In the genomic region with DNA sequence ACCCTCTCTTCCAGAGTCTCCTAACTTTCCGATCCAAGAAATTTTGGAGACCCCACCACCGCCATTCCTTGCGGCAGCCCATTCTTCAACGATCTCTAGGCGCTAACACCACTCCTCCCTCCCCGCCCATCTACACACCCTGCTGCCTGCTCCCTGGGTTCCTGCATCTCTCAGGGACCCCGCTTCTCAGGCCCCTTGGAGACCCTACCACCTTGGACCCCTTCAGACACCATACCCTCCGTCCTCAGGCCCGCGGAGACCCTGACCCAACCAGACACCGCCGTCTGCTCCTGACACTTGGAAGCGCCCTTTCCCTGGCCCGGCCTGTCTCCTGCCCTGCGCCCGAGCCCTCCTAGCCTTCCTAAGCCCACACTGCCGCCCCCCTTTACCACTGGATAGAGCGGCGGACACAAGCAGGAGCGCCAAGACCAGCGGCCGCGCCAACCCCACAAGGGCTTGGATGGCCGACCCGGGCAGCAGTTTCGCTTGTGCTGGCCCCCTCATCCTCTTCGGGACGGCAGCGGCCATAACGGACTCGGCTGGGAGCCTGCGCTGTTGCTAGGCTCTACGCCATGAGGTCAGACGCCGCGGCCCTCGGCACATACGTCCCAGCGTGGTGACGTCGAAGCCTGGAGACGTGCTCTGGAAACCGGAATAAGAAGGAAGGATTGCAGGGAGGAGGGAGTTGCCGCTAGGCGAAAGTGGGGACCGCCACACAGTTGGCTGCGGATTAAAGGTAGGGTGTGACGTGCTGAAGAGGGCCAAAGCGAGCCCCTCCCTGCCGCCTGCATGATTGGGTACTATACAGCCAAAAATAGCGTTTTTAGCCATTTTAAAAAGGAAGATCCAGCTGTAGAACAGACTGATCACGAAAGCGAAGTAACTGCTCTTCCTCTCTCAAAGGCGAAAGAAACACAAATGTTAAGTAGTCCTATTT, we compare ENCODE assay signal across 1 cellular context.
TF ChIP-seq lines count a peak whose summit lies in the region.

TSS of gene C5orf15 (minus strand) at position 569 of the 937 bp plus-strand sequence. CDS start at position 528, 41 bp downstream.

TF ChIP-seq in HepG2, 621 proteins besides CTCF, POLR2A, EP300 and RAD21 (continued from another document and continues in another):
- 0 out of 2 replicates have a peak, but pooled peaks have one; percentile 24 for TF ChIP-seq HMG20A (CRISPR knock-in tag; IDR thresholded peaks at IDR 0.05; ENCODE audit: borderline replicate concordance)
- peak; percentile 75; the same call in 1 of the 2 replicates for TF ChIP-seq ZNF710 (CRISPR knock-in tag; IDR thresholded peaks at IDR 0.05; ENCODE audit: borderline replicate concordance)
- TF ChIP-seq ZNF816 (CRISPR knock-in tag; IDR thresholded peaks at IDR 0.05; ENCODE audit: borderline replicate concordance), result no peak; the same call in 1 of the 2 replicates
- TF ChIP-seq ZNF530 (CRISPR knock-in tag; IDR thresholded peaks at IDR 0.05; ENCODE audit: low read depth), result no peak
- peak; percentile 59 for TF ChIP-seq ZNF746 (CRISPR knock-in tag; IDR thresholded peaks at IDR 0.05)
- TF ChIP-seq ZMYM4 (CRISPR knock-in tag; IDR thresholded peaks at IDR 0.05), result peak; percentile 81
- 0 out of 2 replicates have a peak, but pooled peaks have one; percentile 32 for TF ChIP-seq ZNF235 (CRISPR knock-in tag; IDR thresholded peaks at IDR 0.05; ENCODE audit: borderline replicate concordance)
- no peak for TF ChIP-seq SIX1 (CRISPR knock-in tag; IDR thresholded peaks at IDR 0.05; ENCODE audit: borderline replicate concordance)
- no peak; the same call in 1 of the 2 replicates for TF ChIP-seq RFXANK (CRISPR knock-in tag; IDR thresholded peaks at IDR 0.05)
- TF ChIP-seq NFYB (CRISPR knock-in tag; IDR thresholded peaks at IDR 0.05), result peak; percentile 56
- TF ChIP-seq SMAD1 (CRISPR knock-in tag; IDR thresholded peaks at IDR 0.05; ENCODE audit: borderline replicate concordance, low read depth), result peak; percentile 92; the same call in 1 of the 2 replicates
- TF ChIP-seq ATF3 (CRISPR knock-in tag; IDR thresholded peaks at IDR 0.05), result peak; percentile 55
- peak; percentile 89 for TF ChIP-seq DR1 (CRISPR knock-in tag; IDR thresholded peaks at IDR 0.05)
- TF ChIP-seq ZNF674 (CRISPR knock-in tag; IDR thresholded peaks at IDR 0.05; ENCODE audit: low read depth), result no peak
- no peak for TF ChIP-seq PAWR (CRISPR knock-in tag; IDR thresholded peaks at IDR 0.05; ENCODE audit: borderline replicate concordance)
- TF ChIP-seq ZNF407 (CRISPR knock-in tag; IDR thresholded peaks at IDR 0.05; ENCODE audit: not compliant biosample characterization), result peak; percentile 76
- peak; percentile 69 for TF ChIP-seq ETV6 (CRISPR knock-in tag; conservative IDR thresholded peaks at IDR 0.05)
- TF ChIP-seq, protein P1, sequence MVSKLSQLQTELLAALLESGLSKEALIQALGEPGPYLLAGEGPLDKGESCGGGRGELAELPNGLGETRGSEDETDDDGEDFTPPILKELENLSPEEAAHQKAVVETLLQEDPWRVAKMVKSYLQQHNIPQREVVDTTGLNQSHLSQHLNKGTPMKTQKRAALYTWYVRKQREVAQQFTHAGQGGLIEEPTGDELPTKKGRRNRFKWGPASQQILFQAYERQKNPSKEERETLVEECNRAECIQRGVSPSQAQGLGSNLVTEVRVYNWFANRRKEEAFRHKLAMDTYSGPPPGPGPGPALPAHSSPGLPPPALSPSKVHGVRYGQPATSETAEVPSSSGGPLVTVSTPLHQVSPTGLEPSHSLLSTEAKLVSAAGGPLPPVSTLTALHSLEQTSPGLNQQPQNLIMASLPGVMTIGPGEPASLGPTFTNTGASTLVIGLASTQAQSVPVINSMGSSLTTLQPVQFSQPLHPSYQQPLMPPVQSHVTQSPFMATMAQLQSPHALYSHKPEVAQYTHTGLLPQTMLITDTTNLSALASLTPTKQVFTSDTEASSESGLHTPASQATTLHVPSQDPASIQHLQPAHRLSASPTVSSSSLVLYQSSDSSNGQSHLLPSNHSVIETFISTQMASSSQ (IDR thresholded peaks at IDR 0.05; ENCODE audit: low read depth), result no peak
- TF ChIP-seq, protein P1 (CRISPR knock-in tag; IDR thresholded peaks at IDR 0.05; ENCODE audit: borderline replicate concordance), result peak; percentile 84; the same call in 1 of the 2 replicates
- TF ChIP-seq CEBPB (IDR thresholded peaks at IDR 0.05; ENCODE audit: borderline replicate concordance, low read depth, low read length), result no peak
- TF ChIP-seq ZBED4 (CRISPR knock-in tag; IDR thresholded peaks at IDR 0.05; ENCODE audit: borderline replicate concordance), result peak; percentile 69; the same call in 1 of the 2 replicates
- TF ChIP-seq ZNF574 (CRISPR knock-in tag; IDR thresholded peaks at IDR 0.05), result peak; percentile 72
- TF ChIP-seq ZSCAN31 (CRISPR knock-in tag; IDR thresholded peaks at IDR 0.05; ENCODE audit: low read depth), result peak; percentile 95
- TF ChIP-seq, protein P2, sequence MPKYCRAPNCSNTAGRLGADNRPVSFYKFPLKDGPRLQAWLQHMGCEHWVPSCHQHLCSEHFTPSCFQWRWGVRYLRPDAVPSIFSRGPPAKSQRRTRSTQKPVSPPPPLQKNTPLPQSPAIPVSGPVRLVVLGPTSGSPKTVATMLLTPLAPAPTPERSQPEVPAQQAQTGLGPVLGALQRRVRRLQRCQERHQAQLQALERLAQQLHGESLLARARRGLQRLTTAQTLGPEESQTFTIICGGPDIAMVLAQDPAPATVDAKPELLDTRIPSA (CRISPR knock-in tag; IDR thresholded peaks at IDR 0.05; ENCODE audit: borderline replicate concordance), result no peak
